1 cellular context compared by ENCODE assay signal in the genomic region with DNA sequence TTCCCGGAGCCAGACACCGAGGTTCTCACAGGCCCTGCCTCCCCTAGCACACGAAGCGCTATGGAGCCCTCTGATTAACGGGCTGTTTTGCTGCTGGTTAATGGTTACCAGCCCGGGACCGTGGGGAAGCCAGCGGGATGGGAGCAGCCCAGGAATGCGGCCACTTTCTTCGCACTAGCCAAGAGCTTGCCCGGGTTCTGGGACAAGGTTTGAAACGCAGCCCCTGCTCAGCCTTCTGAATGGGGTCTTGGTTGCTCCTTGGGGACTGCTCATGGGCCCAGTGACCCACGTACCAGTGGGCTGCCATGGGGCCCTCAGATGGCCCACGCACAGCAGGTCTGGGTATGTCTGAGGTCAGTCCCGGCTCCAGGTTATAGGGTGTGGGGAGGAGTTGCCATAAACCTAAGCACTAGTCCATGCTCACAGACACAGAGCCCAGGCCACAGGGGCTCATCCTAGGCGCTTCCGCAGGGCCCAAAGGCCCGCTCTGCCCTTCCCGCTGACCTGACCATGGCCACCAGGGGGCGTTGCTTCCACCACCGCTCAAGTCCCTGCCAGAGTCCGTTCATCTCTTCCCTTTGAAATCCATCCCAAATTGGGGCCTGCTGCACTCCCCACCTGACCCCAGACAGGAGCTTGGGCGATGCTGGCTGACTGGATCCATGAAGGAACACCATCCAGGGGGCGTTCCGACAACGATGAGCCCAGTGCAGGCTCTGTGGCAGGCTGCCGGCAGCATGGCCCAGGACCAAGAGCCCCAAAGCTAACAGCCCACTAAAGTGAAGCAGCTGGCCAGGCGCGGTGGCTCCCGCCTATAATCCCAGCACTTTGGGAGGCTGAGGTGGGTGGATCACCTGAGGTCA.
TF ChIP-seq lines count a peak whose summit lies in the region.

No MANE protein-coding gene starts in this region.

TF ChIP-seq in HepG2, 621 proteins besides CTCF, POLR2A, EP300 and RAD21 (continued from another document and continues in another):
- TF ChIP-seq, protein P1, sequence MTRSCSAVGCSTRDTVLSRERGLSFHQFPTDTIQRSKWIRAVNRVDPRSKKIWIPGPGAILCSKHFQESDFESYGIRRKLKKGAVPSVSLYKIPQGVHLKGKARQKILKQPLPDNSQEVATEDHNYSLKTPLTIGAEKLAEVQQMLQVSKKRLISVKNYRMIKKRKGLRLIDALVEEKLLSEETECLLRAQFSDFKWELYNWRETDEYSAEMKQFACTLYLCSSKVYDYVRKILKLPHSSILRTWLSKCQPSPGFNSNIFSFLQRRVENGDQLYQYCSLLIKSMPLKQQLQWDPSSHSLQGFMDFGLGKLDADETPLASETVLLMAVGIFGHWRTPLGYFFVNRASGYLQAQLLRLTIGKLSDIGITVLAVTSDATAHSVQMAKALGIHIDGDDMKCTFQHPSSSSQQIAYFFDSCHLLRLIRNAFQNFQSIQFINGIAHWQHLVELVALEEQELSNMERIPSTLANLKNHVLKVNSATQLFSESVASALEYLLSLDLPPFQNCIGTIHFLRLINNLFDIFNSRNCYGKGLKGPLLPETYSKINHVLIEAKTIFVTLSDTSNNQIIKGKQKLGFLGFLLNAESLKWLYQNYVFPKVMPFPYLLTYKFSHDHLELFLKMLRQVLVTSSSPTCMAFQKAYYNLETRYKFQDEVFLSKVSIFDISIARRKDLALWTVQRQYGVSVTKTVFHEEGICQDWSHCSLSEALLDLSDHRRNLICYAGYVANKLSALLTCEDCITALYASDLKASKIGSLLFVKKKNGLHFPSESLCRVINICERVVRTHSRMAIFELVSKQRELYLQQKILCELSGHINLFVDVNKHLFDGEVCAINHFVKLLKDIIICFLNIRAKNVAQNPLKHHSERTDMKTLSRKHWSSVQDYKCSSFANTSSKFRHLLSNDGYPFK (CRISPR knock-in tag; IDR thresholded peaks at IDR 0.05; ENCODE audit: borderline replicate concordance), result no peak
- TF ChIP-seq RELA (CRISPR knock-in tag; IDR thresholded peaks at IDR 0.05) (no peak), MEIS1 (CRISPR knock-in tag; IDR thresholded peaks at IDR 0.05; ENCODE audit: borderline replicate concordance) (no peak; the same call in 1 of the 2 replicates), ZNF260 (CRISPR knock-in tag; IDR thresholded peaks at IDR 0.05; ENCODE audit: borderline replicate concordance, low read depth) (no peak), IKZF4 (CRISPR knock-in tag; IDR thresholded peaks at IDR 0.05; ENCODE audit: borderline replicate concordance, low read depth, not compliant biosample characterization) (no peak), ZNF501 (CRISPR knock-in tag; IDR thresholded peaks at IDR 0.05) (peak; percentile 31), ASH2L (IDR thresholded peaks at IDR 0.05; ENCODE audit: insufficient read length, low read depth, low read length) (peak; percentile 44), ZNF280B (CRISPR knock-in tag; IDR thresholded peaks at IDR 0.05; ENCODE audit: borderline replicate concordance) (peak; percentile 60; the same call in 1 of the 2 replicates), E2F2 (CRISPR knock-in tag; IDR thresholded peaks at IDR 0.05; ENCODE audit: borderline replicate concordance) (no peak), NR1H2 (CRISPR knock-in tag; IDR thresholded peaks at IDR 0.05; ENCODE audit: borderline replicate concordance, low read depth) (no peak), ZMAT3 (CRISPR knock-in tag; conservative IDR thresholded peaks at IDR 0.05) (peak; percentile 62; the same call in 1 of the 2 replicates), ZSCAN31 (CRISPR knock-in tag; IDR thresholded peaks at IDR 0.05; ENCODE audit: low read depth) (peak; percentile 56), ZFY (CRISPR knock-in tag; IDR thresholded peaks at IDR 0.05) (peak; percentile 31; the same call in 1 of the 2 replicates), ZNF557 (CRISPR knock-in tag; IDR thresholded peaks at IDR 0.05) (no peak), KDM1A (CRISPR knock-in tag; IDR thresholded peaks at IDR 0.05) (no peak), ZNF292 (CRISPR knock-in tag; IDR thresholded peaks at IDR 0.05; ENCODE audit: borderline replicate concordance, low read depth) (no peak), ATF3 (CRISPR knock-in tag; IDR thresholded peaks at IDR 0.05) (no peak), SPEN (CRISPR knock-in tag; IDR thresholded peaks at IDR 0.05; ENCODE audit: low read depth) (no peak; the same call in 1 of the 2 replicates), CREB1 (IDR thresholded peaks at IDR 0.05) (no peak), CREB1 (CRISPR knock-in tag; IDR thresholded peaks at IDR 0.05) (no peak), ZNF780A (CRISPR knock-in tag; IDR thresholded peaks at IDR 0.05) (no peak), RORA (CRISPR knock-in tag; IDR thresholded peaks at IDR 0.05) (no peak), MYNN (CRISPR knock-in tag; IDR thresholded peaks at IDR 0.05; ENCODE audit: low read depth) (no peak), ZNF563 (CRISPR knock-in tag; IDR thresholded peaks at IDR 0.05) (peak; percentile 52; the same call in 1 of the 2 replicates), POLR2G (IDR thresholded peaks at IDR 0.05; ENCODE audit: low read depth, low read length) (peak; percentile 36; the same call in 1 of the 2 replicates), ZNF83 (CRISPR knock-in tag; IDR thresholded peaks at IDR 0.05; ENCODE audit: borderline replicate concordance) (no peak), ZFP36 (IDR thresholded peaks at IDR 0.05; ENCODE audit: borderline replicate concordance, low read depth, low read length, partially characterized antibody) (no peak), NR2F2 (IDR thresholded peaks at IDR 0.05; ENCODE audit: borderline replicate concordance, low read depth) (no peak), YY1 (IDR thresholded peaks at IDR 0.05; ENCODE audit: insufficient read depth, insufficient replicate concordance, low read depth, low read length) (peak; percentile 61), ZNF556 (CRISPR knock-in tag; IDR thresholded peaks at IDR 0.05; ENCODE audit: borderline replicate concordance) (no peak), ZNF7 (CRISPR knock-in tag; IDR thresholded peaks at IDR 0.05) (no peak), KDM5A (IDR thresholded peaks at IDR 0.05; ENCODE audit: borderline replicate concordance, low read length) (no peak; the same call in 1 of the 2 replicates), ZNF333 (CRISPR knock-in tag; IDR thresholded peaks at IDR 0.05; ENCODE audit: borderline replicate concordance) (peak; percentile 53; the same call in 1 of the 2 replicates), ZNF670 (CRISPR knock-in tag; IDR thresholded peaks at IDR 0.05; ENCODE audit: borderline replicate concordance) (0 out of 2 replicates have a peak, but pooled peaks have one; percentile 29), ZNF570 (CRISPR knock-in tag; IDR thresholded peaks at IDR 0.05; ENCODE audit: borderline replicate concordance) (no peak)
- TF ChIP-seq, protein P2, sequence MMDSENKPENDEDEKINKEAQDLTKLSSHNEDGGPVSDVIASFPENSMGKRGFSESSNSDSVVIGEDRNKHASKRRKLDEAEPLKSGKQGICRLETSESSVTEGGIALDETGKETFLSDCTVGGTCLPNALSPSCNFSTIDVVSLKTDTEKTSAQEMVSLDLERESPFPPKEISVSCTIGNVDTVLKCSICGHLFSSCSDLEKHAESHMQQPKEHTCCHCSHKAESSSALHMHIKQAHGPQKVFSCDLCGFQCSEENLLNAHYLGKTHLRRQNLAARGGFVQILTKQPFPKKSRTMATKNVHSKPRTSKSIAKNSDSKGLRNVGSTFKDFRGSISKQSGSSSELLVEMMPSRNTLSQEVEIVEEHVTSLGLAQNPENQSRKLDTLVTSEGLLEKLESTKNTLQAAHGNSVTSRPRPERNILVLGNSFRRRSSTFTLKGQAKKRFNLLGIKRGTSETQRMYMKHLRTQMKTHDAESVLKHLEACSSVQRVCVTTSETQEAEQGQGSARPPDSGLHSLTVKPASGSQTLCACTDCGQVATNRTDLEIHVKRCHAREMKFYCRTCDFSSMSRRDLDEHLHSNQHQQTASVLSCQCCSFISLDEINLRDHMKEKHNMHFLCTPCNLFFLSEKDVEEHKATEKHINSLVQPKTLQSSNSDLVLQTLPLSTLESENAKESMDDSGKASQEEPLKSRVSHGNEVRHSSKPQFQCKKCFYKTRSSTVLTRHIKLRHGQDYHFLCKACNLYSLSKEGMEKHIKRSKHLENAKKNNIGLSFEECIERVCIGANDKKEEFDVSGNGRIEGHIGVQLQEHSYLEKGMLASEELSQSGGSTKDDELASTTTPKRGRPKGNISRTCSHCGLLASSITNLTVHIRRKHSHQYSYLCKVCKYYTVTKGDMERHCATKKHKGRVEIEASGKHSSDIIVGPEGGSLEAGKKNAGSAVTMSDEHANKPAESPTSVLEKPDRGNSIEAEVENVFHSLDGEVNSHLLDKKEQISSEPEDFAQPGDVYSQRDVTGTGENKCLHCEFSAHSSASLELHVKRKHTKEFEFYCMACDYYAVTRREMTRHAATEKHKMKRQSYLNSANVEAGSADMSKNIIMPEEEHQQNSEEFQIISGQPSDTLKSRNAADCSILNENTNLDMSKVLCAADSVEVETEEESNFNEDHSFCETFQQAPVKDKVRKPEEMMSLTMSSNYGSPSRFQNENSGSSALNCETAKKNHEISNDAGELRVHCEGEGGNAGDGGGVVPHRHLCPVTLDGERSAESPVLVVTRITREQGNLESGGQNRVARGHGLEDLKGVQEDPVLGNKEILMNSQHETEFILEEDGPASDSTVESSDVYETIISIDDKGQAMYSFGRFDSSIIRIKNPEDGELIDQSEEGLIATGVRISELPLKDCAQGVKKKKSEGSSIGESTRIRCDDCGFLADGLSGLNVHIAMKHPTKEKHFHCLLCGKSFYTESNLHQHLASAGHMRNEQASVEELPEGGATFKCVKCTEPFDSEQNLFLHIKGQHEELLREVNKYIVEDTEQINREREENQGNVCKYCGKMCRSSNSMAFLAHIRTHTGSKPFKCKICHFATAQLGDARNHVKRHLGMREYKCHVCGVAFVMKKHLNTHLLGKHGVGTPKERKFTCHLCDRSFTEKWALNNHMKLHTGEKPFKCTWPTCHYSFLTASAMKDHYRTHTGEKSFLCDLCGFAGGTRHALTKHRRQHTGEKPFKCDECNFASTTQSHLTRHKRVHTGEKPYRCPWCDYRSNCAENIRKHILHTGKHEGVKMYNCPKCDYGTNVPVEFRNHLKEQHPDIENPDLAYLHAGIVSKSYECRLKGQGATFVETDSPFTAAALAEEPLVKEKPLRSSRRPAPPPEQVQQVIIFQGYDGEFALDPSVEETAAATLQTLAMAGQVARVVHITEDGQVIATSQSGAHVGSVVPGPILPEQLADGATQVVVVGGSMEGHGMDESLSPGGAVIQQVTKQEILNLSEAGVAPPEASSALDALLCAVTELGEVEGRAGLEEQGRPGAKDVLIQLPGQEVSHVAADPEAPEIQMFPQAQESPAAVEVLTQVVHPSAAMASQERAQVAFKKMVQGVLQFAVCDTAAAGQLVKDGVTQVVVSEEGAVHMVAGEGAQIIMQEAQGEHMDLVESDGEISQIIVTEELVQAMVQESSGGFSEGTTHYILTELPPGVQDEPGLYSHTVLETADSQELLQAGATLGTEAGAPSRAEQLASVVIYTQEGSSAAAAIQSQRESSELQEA (CRISPR knock-in tag; IDR thresholded peaks at IDR 0.05; ENCODE audit: not compliant biosample characterization), result no peak
- TF ChIP-seq, protein P3, sequence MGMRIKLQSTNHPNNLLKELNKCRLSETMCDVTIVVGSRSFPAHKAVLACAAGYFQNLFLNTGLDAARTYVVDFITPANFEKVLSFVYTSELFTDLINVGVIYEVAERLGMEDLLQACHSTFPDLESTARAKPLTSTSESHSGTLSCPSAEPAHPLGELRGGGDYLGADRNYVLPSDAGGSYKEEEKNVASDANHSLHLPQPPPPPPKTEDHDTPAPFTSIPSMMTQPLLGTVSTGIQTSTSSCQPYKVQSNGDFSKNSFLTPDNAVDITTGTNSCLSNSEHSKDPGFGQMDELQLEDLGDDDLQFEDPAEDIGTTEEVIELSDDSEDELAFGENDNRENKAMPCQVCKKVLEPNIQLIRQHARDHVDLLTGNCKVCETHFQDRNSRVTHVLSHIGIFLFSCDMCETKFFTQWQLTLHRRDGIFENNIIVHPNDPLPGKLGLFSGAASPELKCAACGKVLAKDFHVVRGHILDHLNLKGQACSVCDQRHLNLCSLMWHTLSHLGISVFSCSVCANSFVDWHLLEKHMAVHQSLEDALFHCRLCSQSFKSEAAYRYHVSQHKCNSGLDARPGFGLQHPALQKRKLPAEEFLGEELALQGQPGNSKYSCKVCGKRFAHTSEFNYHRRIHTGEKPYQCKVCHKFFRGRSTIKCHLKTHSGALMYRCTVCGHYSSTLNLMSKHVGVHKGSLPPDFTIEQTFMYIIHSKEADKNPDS (CRISPR knock-in tag; IDR thresholded peaks at IDR 0.05), result no peak
- TF ChIP-seq, protein P4, sequence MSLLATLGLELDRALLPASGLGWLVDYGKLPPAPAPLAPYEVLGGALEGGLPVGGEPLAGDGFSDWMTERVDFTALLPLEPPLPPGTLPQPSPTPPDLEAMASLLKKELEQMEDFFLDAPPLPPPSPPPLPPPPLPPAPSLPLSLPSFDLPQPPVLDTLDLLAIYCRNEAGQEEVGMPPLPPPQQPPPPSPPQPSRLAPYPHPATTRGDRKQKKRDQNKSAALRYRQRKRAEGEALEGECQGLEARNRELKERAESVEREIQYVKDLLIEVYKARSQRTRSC (CRISPR knock-in tag; IDR thresholded peaks at IDR 0.05; ENCODE audit: low read depth), result no peak
- TF ChIP-seq, protein P5, sequence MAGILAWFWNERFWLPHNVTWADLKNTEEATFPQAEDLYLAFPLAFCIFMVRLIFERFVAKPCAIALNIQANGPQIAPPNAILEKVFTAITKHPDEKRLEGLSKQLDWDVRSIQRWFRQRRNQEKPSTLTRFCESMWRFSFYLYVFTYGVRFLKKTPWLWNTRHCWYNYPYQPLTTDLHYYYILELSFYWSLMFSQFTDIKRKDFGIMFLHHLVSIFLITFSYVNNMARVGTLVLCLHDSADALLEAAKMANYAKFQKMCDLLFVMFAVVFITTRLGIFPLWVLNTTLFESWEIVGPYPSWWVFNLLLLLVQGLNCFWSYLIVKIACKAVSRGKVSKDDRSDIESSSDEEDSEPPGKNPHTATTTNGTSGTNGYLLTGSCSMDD (CRISPR knock-in tag; IDR thresholded peaks at IDR 0.05), result no peak
